Comparison of ENCODE assay signal across 8 cellular contexts in the genomic region with DNA sequence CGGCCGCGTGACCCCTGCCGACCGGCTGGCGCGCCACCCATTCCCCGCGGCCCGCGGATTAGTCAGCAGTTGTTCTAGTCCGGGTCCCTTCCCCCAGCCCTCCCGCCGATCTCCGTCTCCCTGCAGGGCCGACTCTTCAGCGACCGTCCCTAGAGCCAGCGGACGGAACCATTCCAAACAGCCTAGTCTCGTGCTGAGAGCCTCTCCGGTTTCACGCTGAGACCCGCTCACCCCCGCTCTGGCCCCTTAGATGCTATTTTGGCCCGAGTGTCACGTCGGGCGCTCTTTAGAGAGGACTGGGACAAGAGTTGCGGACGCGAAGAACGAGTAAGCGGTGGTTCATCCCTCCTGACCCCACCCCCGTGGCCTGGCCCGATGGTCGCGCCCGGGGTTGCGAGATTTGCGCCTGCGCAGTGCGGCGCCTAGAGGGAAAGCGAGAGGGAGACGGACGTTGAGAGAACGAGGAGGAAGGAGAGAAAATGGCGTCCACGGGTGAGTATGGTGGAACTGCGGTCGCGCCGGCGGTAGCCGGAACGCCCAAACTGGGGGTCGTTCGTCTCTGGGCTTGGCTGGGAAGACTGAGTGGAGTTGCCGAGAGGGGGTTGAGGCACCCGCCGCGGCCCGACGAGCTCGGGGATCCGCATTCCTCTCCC. TPM values are rescaled to one million over a fixed set of nuclear protein-coding genes. Genes with fewer than 3 reads are reported as not detected.
DNase-seq lines count a peak whose midpoint lies in the region; ATAC-seq, FAIRE-seq and TF ChIP-seq lines count a peak whose summit lies in the region.

EWSR1 (plus strand) TSS at position 411 of the 653 bp plus-strand sequence; CDS start at position 480, 69 bp downstream.
RHBDD3 (minus strand) TSS at position 124 of the 653 bp plus-strand sequence. CDS start 2,355 bp downstream, outside the sequence.

- H3K27ac ChIP-seq in C4-2B: peak within 1 kb of the TSS; percentile 100
- H3K27ac ChIP-seq in HepG2 (ENCODE audit: extremely low read length, insufficient read depth, low read length): peak within 1 kb of the TSS; percentile 98

- peak within 1 kb of the TSS; percentile 90 for H3K4me2 ChIP-seq in HepG2 (ENCODE audit: low read depth, low read length)

- peaks cover 4 to 33% of the 10 kb centered on the region in 2 experiments for H3K36me3 ChIP-seq in HepG2 (replicated peaks in 1 of 2; ENCODE audit: control insufficient read depth in 1 of 2, insufficient read depth in 2 of 2, low read length in 2 of 2)

- H3K27me3 ChIP-seq in HepG2 (ENCODE audit: control insufficient read depth in 1 of 2, insufficient read depth in 2 of 2, low read length in 2 of 2): no peaks in the 10 kb centered on the region; a peak in 1 of 5 replicates

- FAIRE-seq in HepG2 (lab: Jason Lieb, UNC): peak; percentile 65

- H3K9ac ChIP-seq in HepG2 (ENCODE audit: insufficient read depth, low read depth, low read length): peak within 1 kb of the TSS; percentile 100

- peak; percentile 84 to 88 for TF ChIP-seq POLR2A in HepG2 (IDR thresholded peaks at IDR 0.05; ENCODE audit: insufficient read depth in 1 of 2, low read depth in 2 of 2, low read length in 2 of 2)

- peaks cover 70% of the 10 kb centered on the region for H3K79me2 ChIP-seq in HepG2 (ENCODE audit: insufficient read depth, low read length)

- ATAC-seq in GM19397 (IDR thresholded peaks at IDR 0.05; ENCODE audit: unreplicated experiment) (peak; percentile 68), HG03565 (IDR thresholded peaks at IDR 0.05; ENCODE audit: unreplicated experiment) (peak; percentile 63), HepG2 (peak; percentile 83)

- H3K4me1 ChIP-seq in HepG2 (ENCODE audit: insufficient read depth, low read length): peaks cover 49% of the 10 kb centered on the region

- H2AFZ ChIP-seq in HepG2 (ENCODE audit: low read length): peak within 1 kb of the TSS; percentile 93

- TF ChIP-seq CTCF in C4-2B (conservative IDR thresholded peaks at IDR 0.05) (no peak), HepG2 (CRISPR knock-in tag; IDR thresholded peaks at IDR 0.05) (0 out of 2 replicates have a peak, but pooled peaks have one; percentile 15)

- in situ Hi-C loops in HepG2 (cut with HindIII; ENCODE audit: extremely low pct_ligation_motif_present, low pct_unique_long_range_greater_than_20kb): no loop called here

- DNase-seq in NCI-H774 (lab: John Stamatoyannopoulos, UW) (peak; percentile 80), dermis blood vessel endothelial cell (peak; percentile 97), HepG2 (ENCODE audit: low spot score) (peak; percentile 91)
- DNase-seq in activated CD4-positive, alpha-beta T cell treated with anti-CD3 and anti-CD28 coated beads, Interleukin-2, amount 50 U/mL, for 4 hours: peak; percentile 93
- DNase-seq in stimulated activated CD4-positive, alpha-beta T cell treated with anti-CD3 and anti-CD28 coated beads, Interleukin-2, amount 100 ng/mL, for 48 hours: peak; percentile 98 to 99

- 1% methylated on average over 31 of the region's 67 CpGs for WGBS in HepG2 (ENCODE audit: low lambda C conversion rate)

- CTCF ChIA-PET in HepG2 (lab: Yijun Ruan, JAX; ENCODE audit: low intra/inter-chr PET ratio, low total read pairs): no interaction called here

- intact Hi-C loops in HepG2 (cut with micrococcal nuclease; ENCODE audit: unreplicated experiment): no loop called here

- peak; percentile 64; the same call in 1 of the 2 replicates for TF ChIP-seq RAD21 in HepG2 (CRISPR knock-in tag; IDR thresholded peaks at IDR 0.05)

- peak within 1 kb of the TSS; percentile 75 to 96 (median 93) for H3K4me3 ChIP-seq in HepG2 (replicated peaks in 1 of 3; ENCODE audit: insufficient read depth in 1 of 3, low read depth in 2 of 3, low read length in 3 of 3)

- no peak; a peak in 1 of 4 replicates for TF ChIP-seq EP300 in HepG2 (IDR thresholded peaks at IDR 0.05; ENCODE audit: low read depth in 2 of 2, low read length in 2 of 2)
- TF ChIP-seq EP300 in HepG2 (CRISPR knock-in tag; IDR thresholded peaks at IDR 0.05; ENCODE audit: borderline replicate concordance): no peak

- no peaks in the 10 kb centered on the region for H3K9me3 ChIP-seq in HepG2 (ENCODE audit: low read length)

- POLR2A ChIA-PET in HepG2 (lab: Yijun Ruan, JAX): interaction anchor here (1.2 kb wide), 1 partner anchor 9 kb away, joined by 4 read pairs; no protein-coding TSS in a partner anchor

- no TSS peak for BruUV-seq in HepG2 (replicated peaks; lab: Mats Ljungman, UMichigan)

- peaks cover 37% of the 10 kb centered on the region for H4K20me1 ChIP-seq in HepG2 (ENCODE audit: insufficient read depth, low read length)

TF ChIP-seq in HepG2, 621 proteins besides CTCF, POLR2A, EP300 and RAD21 (continues in another document):
- TF ChIP-seq HNF1B (CRISPR knock-in tag; IDR thresholded peaks at IDR 0.05) (peak; percentile 89), ZNF704 (CRISPR knock-in tag; IDR thresholded peaks at IDR 0.05; ENCODE audit: borderline replicate concordance) (peak; percentile 34; the same call in 1 of the 2 replicates)

RNA-seq across cellular contexts. Expression of gene EWSR1, which starts in this region (rescaled TPM):
- total RNA-seq in dermis blood vessel endothelial cell: 153 and 156 TPM in 2 replicates
- 167 and 211 TPM in 2 replicates for total RNA-seq in HepG2 (2016; rRNA removed; fragmentation: Illumina TruSeq; extraction: Trizol)
- 28.9 and 32.2 TPM in 2 replicates for total RNA-seq in HepG2 (2016; cell fraction: cytosol; rRNA removed; fragmentation: Illumina TruSeq; extraction: Trizol; ENCODE audit: low read depth)
- total RNA-seq in HepG2 (2016; cell fraction: insoluble cytoplasmic fraction; rRNA removed; fragmentation: Illumina TruSeq; extraction: Trizol): 146 and 211 TPM in 2 replicates
- total RNA-seq in HepG2 (2016; cell fraction: membrane; rRNA removed; fragmentation: Illumina TruSeq; extraction: Trizol): 47.2 and 49.1 TPM in 2 replicates
- 216 and 251 TPM in 2 replicates for total RNA-seq in HepG2 (2016; cell fraction: nucleus; rRNA removed; fragmentation: Illumina TruSeq; extraction: Trizol)
- polyA plus RNA-seq in HepG2 (2011; rRNA removed): 326 and 401 TPM in 2 replicates
- polyA plus RNA-seq in HepG2 (2011; cell fraction: cytosol; rRNA removed): 202 and 208 TPM in 2 replicates
- polyA plus RNA-seq in HepG2 (2011; cell fraction: nucleus; rRNA removed): 687 and 755 TPM in 2 replicates
- polyA plus RNA-seq in HepG2 (2012): 138 and 189 TPM in 2 replicates
- polyA plus RNA-seq in HepG2 (2016; cell fraction: cytosol; fragmentation: Illumina TruSeq; extraction: Trizol; ENCODE audit: low read depth): 22.8 and 25.5 TPM in 2 replicates
- polyA plus RNA-seq in HepG2 (2016; cell fraction: insoluble cytoplasmic fraction; fragmentation: Illumina TruSeq; extraction: Trizol; ENCODE audit: low read depth): 183 and 203 TPM in 2 replicates
- polyA plus RNA-seq in HepG2 (2016; cell fraction: membrane; fragmentation: Illumina TruSeq; extraction: Trizol; ENCODE audit: low read depth): 29.2 and 38.3 TPM in 2 replicates
- 477 and 502 TPM in 2 replicates for polyA plus RNA-seq in HepG2 (2016; cell fraction: nucleus; fragmentation: Illumina TruSeq; extraction: Trizol; ENCODE audit: insufficient read depth, low read depth)
- 381 and 574 TPM in 2 replicates for polyA minus RNA-seq in HepG2 (2011; rRNA and poly(A)+ RNA removed; ENCODE audit: low replicate concordance)
- polyA minus RNA-seq in HepG2 (2011; cell fraction: cytosol; rRNA and poly(A)+ RNA removed): 103 and 111 TPM in 2 replicates
- 302 and 303 TPM in 2 replicates for polyA minus RNA-seq in HepG2 (2011; cell fraction: nucleus; rRNA and poly(A)+ RNA removed)

RNA-seq across cellular contexts. Expression of gene RHBDD3, which starts in this region (rescaled TPM):
- 27.1 and 28.1 TPM in 2 replicates for total RNA-seq in dermis blood vessel endothelial cell
- total RNA-seq in HepG2 (2016; rRNA removed; fragmentation: Illumina TruSeq; extraction: Trizol): 12.6 and 26.7 TPM in 2 replicates
- 8.3 and 9.2 TPM in 2 replicates for total RNA-seq in HepG2 (2016; cell fraction: cytosol; rRNA removed; fragmentation: Illumina TruSeq; extraction: Trizol; ENCODE audit: low read depth)
- 12.3 and 26.7 TPM in 2 replicates for total RNA-seq in HepG2 (2016; cell fraction: insoluble cytoplasmic fraction; rRNA removed; fragmentation: Illumina TruSeq; extraction: Trizol)
- total RNA-seq in HepG2 (2016; cell fraction: membrane; rRNA removed; fragmentation: Illumina TruSeq; extraction: Trizol): 16.9 and 21.6 TPM in 2 replicates
- total RNA-seq in HepG2 (2016; cell fraction: nucleus; rRNA removed; fragmentation: Illumina TruSeq; extraction: Trizol): 24.7 and 26.9 TPM in 2 replicates
- polyA plus RNA-seq in HepG2 (2011; rRNA removed): 12.1 and 21.0 TPM in 2 replicates
- 10.6 and 17.9 TPM in 2 replicates for polyA plus RNA-seq in HepG2 (2011; cell fraction: cytosol; rRNA removed)
- 38.6 and 38.8 TPM in 2 replicates for polyA plus RNA-seq in HepG2 (2011; cell fraction: nucleus; rRNA removed)
- 8.5 and 12.8 TPM in 2 replicates for polyA plus RNA-seq in HepG2 (2012)
- 6.5 and 10.4 TPM in 2 replicates for polyA plus RNA-seq in HepG2 (2016; cell fraction: cytosol; fragmentation: Illumina TruSeq; extraction: Trizol; ENCODE audit: low read depth)
- 10.8 and 11.3 TPM in 2 replicates for polyA plus RNA-seq in HepG2 (2016; cell fraction: insoluble cytoplasmic fraction; fragmentation: Illumina TruSeq; extraction: Trizol; ENCODE audit: low read depth)
- 11.9 and 12.6 TPM in 2 replicates for polyA plus RNA-seq in HepG2 (2016; cell fraction: membrane; fragmentation: Illumina TruSeq; extraction: Trizol; ENCODE audit: low read depth)
- polyA plus RNA-seq in HepG2 (2016; cell fraction: nucleus; fragmentation: Illumina TruSeq; extraction: Trizol; ENCODE audit: insufficient read depth, low read depth): 59.8 and 60.3 TPM in 2 replicates
- polyA minus RNA-seq in HepG2 (2011; rRNA and poly(A)+ RNA removed; ENCODE audit: low replicate concordance): 9.9 and 18.2 TPM in 2 replicates
- 5.7 and 7.1 TPM in 2 replicates for polyA minus RNA-seq in HepG2 (2011; cell fraction: cytosol; rRNA and poly(A)+ RNA removed)
- polyA minus RNA-seq in HepG2 (2011; cell fraction: nucleus; rRNA and poly(A)+ RNA removed): 7.7 and 9.3 TPM in 2 replicates

Comparison
In these comparisons a context has a peak if more than half of its experiments do, and no peak if none do; other contexts are left out.
1. Peak in every context shown above with its lines: DNase-seq, ATAC-seq, H3K4me3 ChIP-seq and H3K27ac ChIP-seq.